In genomic region chr11:2839395-2839941, GRCh38 we compare ENCODE assay signal across 1 cellular context.
A peak's percentile ranks its signal among the peaks of the same experiment; 100 is the strongest.
TF ChIP-seq lines count a peak whose summit lies in the region.

No MANE protein-coding gene starts in this region.

TF ChIP-seq in HepG2, 621 proteins besides CTCF, POLR2A, EP300 and RAD21 (continued from another document and continues in another):
- TF ChIP-seq ZNF773 (CRISPR knock-in tag; IDR thresholded peaks at IDR 0.05; ENCODE audit: borderline replicate concordance) (no peak), EHMT2 (IDR thresholded peaks at IDR 0.05; ENCODE audit: borderline replicate concordance, low read depth, low read length) (no peak), ZNF841 (CRISPR knock-in tag; IDR thresholded peaks at IDR 0.05; ENCODE audit: borderline replicate concordance) (no peak), JUNB (CRISPR knock-in tag; IDR thresholded peaks at IDR 0.05; ENCODE audit: borderline replicate concordance) (no peak), ZFAT (CRISPR knock-in tag; conservative IDR thresholded peaks at IDR 0.05) (no peak), ZFY (CRISPR knock-in tag; IDR thresholded peaks at IDR 0.05) (peak; percentile 41; the same call in 1 of the 2 replicates), GATA4 (IDR thresholded peaks at IDR 0.05; ENCODE audit: borderline replicate concordance, low read depth) (no peak), HCFC1 (IDR thresholded peaks at IDR 0.05; ENCODE audit: low read depth, low read length) (no peak), ZFP36L1 (CRISPR knock-in tag; IDR thresholded peaks at IDR 0.05) (no peak), SRSF1 (optimal IDR thresholded peaks at IDR 0.05; ENCODE audit: low read depth, low read length) (no peak), ZNF616 (CRISPR knock-in tag; IDR thresholded peaks at IDR 0.05; ENCODE audit: low read depth) (no peak), ZNF749 (CRISPR knock-in tag; IDR thresholded peaks at IDR 0.05; ENCODE audit: borderline replicate concordance) (no peak), KMT2B (CRISPR knock-in tag; IDR thresholded peaks at IDR 0.05) (no peak), ZNF777 (CRISPR knock-in tag; IDR thresholded peaks at IDR 0.05) (0 out of 2 replicates have a peak, but pooled peaks have one; percentile 42), CREB1 (IDR thresholded peaks at IDR 0.05) (peak; percentile 25; the same call in 1 of the 2 replicates), CREB1 (CRISPR knock-in tag; IDR thresholded peaks at IDR 0.05) (no peak), NFE2L1 (CRISPR knock-in tag; IDR thresholded peaks at IDR 0.05; ENCODE audit: borderline replicate concordance) (no peak), SIX4 (CRISPR knock-in tag; IDR thresholded peaks at IDR 0.05) (no peak), ZNF451 (CRISPR knock-in tag; IDR thresholded peaks at IDR 0.05) (no peak), HNRNPLL (IDR thresholded peaks at IDR 0.05; ENCODE audit: low read depth, low read length, poor library complexity, severe bottlenecking) (no peak), KLF15 (CRISPR knock-in tag; IDR thresholded peaks at IDR 0.05; ENCODE audit: borderline replicate concordance) (no peak), FOSL2 (CRISPR knock-in tag; IDR thresholded peaks at IDR 0.05) (no peak; the same call in 1 of the 2 replicates), ARID2 (CRISPR knock-in tag; IDR thresholded peaks at IDR 0.05; ENCODE audit: borderline replicate concordance) (no peak), NFATC3 (CRISPR knock-in tag; IDR thresholded peaks at IDR 0.05) (no peak), RCOR2 (CRISPR knock-in tag; IDR thresholded peaks at IDR 0.05) (no peak), FIP1L1 (IDR thresholded peaks at IDR 0.05; ENCODE audit: borderline replicate concordance, insufficient read depth, low read depth, low read length) (no peak), ATF1 (CRISPR knock-in tag; IDR thresholded peaks at IDR 0.05) (no peak), JUND (CRISPR knock-in tag; IDR thresholded peaks at IDR 0.05) (no peak), ZNF496 (CRISPR knock-in tag; IDR thresholded peaks at IDR 0.05; ENCODE audit: insufficient replicate concordance) (no peak), TCF7 (IDR thresholded peaks at IDR 0.05; ENCODE audit: low read depth) (peak; percentile 29; the same call in 1 of the 2 replicates), ZC3H13 (CRISPR knock-in tag; IDR thresholded peaks at IDR 0.05) (no peak), ZNF615 (CRISPR knock-in tag; IDR thresholded peaks at IDR 0.05; ENCODE audit: borderline replicate concordance) (no peak), HES4 (CRISPR knock-in tag; IDR thresholded peaks at IDR 0.05; ENCODE audit: borderline replicate concordance) (no peak), NFE2L2 (IDR thresholded peaks at IDR 0.05; ENCODE audit: low read length) (no peak), AGO1 (IDR thresholded peaks at IDR 0.05; ENCODE audit: low read depth, low read length, poor library complexity, severe bottlenecking) (no peak), ATRX (CRISPR knock-in tag; IDR thresholded peaks at IDR 0.05; ENCODE audit: borderline replicate concordance) (no peak), ZNF839 (CRISPR knock-in tag; IDR thresholded peaks at IDR 0.05; ENCODE audit: borderline replicate concordance) (no peak), RARA (CRISPR knock-in tag; IDR thresholded peaks at IDR 0.05) (peak; percentile 46; the same call in 1 of the 2 replicates), TP53 (CRISPR knock-in tag; conservative IDR thresholded peaks at IDR 0.05) (no peak), NFYC (CRISPR knock-in tag; IDR thresholded peaks at IDR 0.05) (no peak), FOXC1 (CRISPR knock-in tag; IDR thresholded peaks at IDR 0.05; ENCODE audit: borderline replicate concordance) (no peak), ZBTB7A (CRISPR knock-in tag; IDR thresholded peaks at IDR 0.05) (peak; percentile 59; the same call in 1 of the 2 replicates), ZNF251 (CRISPR knock-in tag; IDR thresholded peaks at IDR 0.05) (no peak), ELF1 (CRISPR knock-in tag; IDR thresholded peaks at IDR 0.05) (no peak), MAFG (CRISPR knock-in tag; IDR thresholded peaks at IDR 0.05) (no peak), ZFP90 (CRISPR knock-in tag; IDR thresholded peaks at IDR 0.05; ENCODE audit: borderline replicate concordance) (peak; percentile 62; the same call in 1 of the 2 replicates), PRPF4 (IDR thresholded peaks at IDR 0.05; ENCODE audit: low read depth, low read length, poor library complexity, severe bottlenecking) (no peak), NKX3-1 (CRISPR knock-in tag; IDR thresholded peaks at IDR 0.05) (no peak)
- TF ChIP-seq, protein P1, sequence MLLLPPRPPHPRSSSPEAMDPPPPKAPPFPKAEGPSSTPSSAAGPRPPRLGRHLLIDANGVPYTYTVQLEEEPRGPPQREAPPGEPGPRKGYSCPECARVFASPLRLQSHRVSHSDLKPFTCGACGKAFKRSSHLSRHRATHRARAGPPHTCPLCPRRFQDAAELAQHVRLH (CRISPR knock-in tag; IDR thresholded peaks at IDR 0.05; ENCODE audit: borderline replicate concordance, low read depth): no peak
- TF ChIP-seq, protein P2, sequence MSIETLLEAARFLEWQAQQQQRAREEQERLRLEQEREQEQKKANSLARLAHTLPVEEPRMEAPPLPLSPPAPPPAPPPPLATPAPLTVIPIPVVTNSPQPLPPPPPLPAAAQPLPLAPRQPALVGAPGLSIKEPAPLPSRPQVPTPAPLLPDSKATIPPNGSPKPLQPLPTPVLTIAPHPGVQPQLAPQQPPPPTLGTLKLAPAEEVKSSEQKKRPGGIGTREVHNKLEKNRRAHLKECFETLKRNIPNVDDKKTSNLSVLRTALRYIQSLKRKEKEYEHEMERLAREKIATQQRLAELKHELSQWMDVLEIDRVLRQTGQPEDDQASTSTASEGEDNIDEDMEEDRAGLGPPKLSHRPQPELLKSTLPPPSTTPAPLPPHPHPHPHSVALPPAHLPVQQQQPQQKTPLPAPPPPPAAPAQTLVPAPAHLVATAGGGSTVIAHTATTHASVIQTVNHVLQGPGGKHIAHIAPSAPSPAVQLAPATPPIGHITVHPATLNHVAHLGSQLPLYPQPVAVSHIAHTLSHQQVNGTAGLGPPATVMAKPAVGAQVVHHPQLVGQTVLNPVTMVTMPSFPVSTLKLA (IDR thresholded peaks at IDR 0.05): no peak
- TF ChIP-seq, protein P3, sequence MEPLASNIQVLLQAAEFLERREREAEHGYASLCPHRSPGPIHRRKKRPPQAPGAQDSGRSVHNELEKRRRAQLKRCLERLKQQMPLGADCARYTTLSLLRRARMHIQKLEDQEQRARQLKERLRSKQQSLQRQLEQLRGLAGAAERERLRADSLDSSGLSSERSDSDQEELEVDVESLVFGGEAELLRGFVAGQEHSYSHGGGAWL (CRISPR knock-in tag; IDR thresholded peaks at IDR 0.05): no peak
- TF ChIP-seq, protein P4, sequence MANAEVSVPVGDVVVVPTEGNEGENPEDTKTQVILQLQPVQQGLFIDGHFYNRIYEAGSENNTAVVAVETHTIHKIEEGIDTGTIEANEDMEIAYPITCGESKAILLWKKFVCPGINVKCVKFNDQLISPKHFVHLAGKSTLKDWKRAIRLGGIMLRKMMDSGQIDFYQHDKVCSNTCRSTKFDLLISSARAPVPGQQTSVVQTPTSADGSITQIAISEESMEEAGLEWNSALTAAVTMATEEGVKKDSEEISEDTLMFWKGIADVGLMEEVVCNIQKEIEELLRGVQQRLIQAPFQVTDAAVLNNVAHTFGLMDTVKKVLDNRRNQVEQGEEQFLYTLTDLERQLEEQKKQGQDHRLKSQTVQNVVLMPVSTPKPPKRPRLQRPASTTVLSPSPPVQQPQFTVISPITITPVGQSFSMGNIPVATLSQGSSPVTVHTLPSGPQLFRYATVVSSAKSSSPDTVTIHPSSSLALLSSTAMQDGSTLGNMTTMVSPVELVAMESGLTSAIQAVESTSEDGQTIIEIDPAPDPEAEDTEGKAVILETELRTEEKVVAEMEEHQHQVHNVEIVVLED (CRISPR knock-in tag; IDR thresholded peaks at IDR 0.05; ENCODE audit: borderline replicate concordance): no peak
- TF ChIP-seq, protein P5, sequence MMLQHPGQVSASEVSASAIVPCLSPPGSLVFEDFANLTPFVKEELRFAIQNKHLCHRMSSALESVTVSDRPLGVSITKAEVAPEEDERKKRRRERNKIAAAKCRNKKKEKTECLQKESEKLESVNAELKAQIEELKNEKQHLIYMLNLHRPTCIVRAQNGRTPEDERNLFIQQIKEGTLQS (CRISPR knock-in tag; IDR thresholded peaks at IDR 0.05): no peak
- TF ChIP-seq, protein P6, sequence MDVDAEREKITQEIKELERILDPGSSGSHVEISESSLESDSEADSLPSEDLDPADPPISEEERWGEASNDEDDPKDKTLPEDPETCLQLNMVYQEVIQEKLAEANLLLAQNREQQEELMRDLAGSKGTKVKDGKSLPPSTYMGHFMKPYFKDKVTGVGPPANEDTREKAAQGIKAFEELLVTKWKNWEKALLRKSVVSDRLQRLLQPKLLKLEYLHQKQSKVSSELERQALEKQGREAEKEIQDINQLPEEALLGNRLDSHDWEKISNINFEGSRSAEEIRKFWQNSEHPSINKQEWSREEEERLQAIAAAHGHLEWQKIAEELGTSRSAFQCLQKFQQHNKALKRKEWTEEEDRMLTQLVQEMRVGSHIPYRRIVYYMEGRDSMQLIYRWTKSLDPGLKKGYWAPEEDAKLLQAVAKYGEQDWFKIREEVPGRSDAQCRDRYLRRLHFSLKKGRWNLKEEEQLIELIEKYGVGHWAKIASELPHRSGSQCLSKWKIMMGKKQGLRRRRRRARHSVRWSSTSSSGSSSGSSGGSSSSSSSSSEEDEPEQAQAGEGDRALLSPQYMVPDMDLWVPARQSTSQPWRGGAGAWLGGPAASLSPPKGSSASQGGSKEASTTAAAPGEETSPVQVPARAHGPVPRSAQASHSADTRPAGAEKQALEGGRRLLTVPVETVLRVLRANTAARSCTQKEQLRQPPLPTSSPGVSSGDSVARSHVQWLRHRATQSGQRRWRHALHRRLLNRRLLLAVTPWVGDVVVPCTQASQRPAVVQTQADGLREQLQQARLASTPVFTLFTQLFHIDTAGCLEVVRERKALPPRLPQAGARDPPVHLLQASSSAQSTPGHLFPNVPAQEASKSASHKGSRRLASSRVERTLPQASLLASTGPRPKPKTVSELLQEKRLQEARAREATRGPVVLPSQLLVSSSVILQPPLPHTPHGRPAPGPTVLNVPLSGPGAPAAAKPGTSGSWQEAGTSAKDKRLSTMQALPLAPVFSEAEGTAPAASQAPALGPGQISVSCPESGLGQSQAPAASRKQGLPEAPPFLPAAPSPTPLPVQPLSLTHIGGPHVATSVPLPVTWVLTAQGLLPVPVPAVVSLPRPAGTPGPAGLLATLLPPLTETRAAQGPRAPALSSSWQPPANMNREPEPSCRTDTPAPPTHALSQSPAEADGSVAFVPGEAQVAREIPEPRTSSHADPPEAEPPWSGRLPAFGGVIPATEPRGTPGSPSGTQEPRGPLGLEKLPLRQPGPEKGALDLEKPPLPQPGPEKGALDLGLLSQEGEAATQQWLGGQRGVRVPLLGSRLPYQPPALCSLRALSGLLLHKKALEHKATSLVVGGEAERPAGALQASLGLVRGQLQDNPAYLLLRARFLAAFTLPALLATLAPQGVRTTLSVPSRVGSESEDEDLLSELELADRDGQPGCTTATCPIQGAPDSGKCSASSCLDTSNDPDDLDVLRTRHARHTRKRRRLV (CRISPR knock-in tag; IDR thresholded peaks at IDR 0.05): no peak
- TF ChIP-seq, protein P7, sequence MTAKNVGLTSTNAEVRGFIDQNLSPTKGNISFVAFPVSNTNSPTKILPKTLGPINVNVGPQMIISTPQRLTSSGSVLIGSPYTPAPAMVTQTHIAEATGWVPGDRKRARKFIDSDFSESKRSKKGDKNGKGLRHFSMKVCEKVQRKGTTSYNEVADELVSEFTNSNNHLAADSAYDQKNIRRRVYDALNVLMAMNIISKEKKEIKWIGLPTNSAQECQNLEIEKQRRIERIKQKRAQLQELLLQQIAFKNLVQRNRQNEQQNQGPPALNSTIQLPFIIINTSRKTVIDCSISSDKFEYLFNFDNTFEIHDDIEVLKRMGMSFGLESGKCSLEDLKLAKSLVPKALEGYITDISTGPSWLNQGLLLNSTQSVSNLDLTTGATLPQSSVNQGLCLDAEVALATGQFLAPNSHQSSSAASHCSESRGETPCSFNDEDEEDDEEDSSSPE (CRISPR knock-in tag; IDR thresholded peaks at IDR 0.05): no peak
- TF ChIP-seq, protein P8, sequence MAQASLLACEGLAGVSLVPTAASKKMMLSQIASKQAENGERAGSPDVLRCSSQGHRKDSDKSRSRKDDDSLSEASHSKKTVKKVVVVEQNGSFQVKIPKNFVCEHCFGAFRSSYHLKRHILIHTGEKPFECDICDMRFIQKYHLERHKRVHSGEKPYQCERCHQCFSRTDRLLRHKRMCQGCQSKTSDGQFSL (CRISPR knock-in tag; IDR thresholded peaks at IDR 0.05): no peak
- TF ChIP-seq, protein P9, sequence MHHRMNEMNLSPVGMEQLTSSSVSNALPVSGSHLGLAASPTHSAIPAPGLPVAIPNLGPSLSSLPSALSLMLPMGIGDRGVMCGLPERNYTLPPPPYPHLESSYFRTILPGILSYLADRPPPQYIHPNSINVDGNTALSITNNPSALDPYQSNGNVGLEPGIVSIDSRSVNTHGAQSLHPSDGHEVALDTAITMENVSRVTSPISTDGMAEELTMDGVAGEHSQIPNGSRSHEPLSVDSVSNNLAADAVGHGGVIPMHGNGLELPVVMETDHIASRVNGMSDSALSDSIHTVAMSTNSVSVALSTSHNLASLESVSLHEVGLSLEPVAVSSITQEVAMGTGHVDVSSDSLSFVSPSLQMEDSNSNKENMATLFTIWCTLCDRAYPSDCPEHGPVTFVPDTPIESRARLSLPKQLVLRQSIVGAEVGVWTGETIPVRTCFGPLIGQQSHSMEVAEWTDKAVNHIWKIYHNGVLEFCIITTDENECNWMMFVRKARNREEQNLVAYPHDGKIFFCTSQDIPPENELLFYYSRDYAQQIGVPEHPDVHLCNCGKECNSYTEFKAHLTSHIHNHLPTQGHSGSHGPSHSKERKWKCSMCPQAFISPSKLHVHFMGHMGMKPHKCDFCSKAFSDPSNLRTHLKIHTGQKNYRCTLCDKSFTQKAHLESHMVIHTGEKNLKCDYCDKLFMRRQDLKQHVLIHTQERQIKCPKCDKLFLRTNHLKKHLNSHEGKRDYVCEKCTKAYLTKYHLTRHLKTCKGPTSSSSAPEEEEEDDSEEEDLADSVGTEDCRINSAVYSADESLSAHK (CRISPR knock-in tag; IDR thresholded peaks at IDR 0.05; ENCODE audit: borderline replicate concordance): no peak
